Comparison of ENCODE assay signal across 9 cellular contexts in the genomic region with DNA sequence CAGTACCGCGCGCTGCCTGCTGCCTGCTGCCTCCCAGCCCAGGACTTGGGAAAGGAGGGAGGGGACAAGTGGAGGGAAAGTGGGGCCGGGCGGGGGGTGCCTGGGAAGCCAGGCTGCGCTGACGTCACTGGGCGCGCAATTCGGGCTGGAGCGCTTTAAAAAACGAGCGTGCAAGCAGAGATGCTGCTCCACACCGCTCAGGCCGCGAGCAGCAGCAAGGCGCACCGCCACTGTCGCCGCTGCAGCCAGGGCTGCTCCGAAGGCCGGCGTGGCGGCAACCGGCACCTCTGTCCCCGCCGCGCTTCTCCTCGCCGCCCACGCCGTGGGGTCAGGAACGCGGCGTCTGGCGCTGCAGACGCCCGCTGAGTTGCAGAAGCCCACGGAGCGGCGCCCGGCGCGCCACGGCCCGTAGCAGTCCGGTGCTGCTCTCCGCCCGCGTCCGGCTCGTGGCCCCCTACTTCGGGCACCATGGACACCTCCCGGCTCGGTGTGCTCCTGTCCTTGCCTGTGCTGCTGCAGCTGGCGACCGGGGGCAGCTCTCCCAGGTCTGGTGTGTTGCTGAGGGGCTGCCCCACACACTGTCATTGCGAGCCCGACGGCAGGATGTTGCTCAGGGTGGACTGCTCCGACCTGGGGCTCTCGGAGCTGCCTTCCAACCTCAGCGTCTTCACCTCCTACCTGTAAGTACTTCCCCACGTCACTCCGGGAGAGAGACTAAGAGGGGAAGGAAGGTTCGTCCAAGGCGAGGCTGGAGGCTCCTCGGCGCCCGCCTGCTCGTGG. TPM values are rescaled to one million over a fixed set of nuclear protein-coding genes. Genes with fewer than 3 reads are reported as not detected.
DNase-seq lines count a peak whose midpoint lies in the region; ATAC-seq, FAIRE-seq and TF ChIP-seq lines count a peak whose summit lies in the region.
"Had no signal": no experiment of that assay in that cellular context is flagged by ENCODE, and none has a peak within 500 bp of the region (broad histone marks: within the 10 kb centered on the region; RNA-seq: fewer than 3 reads in every experiment).

A gene with protein sequence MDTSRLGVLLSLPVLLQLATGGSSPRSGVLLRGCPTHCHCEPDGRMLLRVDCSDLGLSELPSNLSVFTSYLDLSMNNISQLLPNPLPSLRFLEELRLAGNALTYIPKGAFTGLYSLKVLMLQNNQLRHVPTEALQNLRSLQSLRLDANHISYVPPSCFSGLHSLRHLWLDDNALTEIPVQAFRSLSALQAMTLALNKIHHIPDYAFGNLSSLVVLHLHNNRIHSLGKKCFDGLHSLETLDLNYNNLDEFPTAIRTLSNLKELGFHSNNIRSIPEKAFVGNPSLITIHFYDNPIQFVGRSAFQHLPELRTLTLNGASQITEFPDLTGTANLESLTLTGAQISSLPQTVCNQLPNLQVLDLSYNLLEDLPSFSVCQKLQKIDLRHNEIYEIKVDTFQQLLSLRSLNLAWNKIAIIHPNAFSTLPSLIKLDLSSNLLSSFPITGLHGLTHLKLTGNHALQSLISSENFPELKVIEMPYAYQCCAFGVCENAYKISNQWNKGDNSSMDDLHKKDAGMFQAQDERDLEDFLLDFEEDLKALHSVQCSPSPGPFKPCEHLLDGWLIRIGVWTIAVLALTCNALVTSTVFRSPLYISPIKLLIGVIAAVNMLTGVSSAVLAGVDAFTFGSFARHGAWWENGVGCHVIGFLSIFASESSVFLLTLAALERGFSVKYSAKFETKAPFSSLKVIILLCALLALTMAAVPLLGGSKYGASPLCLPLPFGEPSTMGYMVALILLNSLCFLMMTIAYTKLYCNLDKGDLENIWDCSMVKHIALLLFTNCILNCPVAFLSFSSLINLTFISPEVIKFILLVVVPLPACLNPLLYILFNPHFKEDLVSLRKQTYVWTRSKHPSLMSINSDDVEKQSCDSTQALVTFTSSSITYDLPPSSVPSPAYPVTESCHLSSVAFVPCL (plus strand): TSS at position 186 of the 780 bp plus-strand sequence. CDS start 283 bp downstream, at position 469.

- TF ChIP-seq RAD21 in GM12878 (IDR thresholded peaks at IDR 0.05; ENCODE audit: insufficient read depth, low read depth, low read length): no peak

- SMC1A ChIA-PET in GM12878 (lab: Charles Lee; ENCODE audit: uncharacterized antibody, unreplicated experiment): no interaction called here

- H3K4me2 ChIP-seq in GM12878 (ENCODE audit: control insufficient read depth, insufficient read depth): no peak within 1 kb of the TSS

- H3K4me3 ChIP-seq in GM12878 (no peak within 1 kb of the TSS), iPS-15b (ENCODE audit: low read depth, low read length) (peak within 1 kb of the TSS; percentile 65)

- H3K9ac ChIP-seq in GM12878 (ENCODE audit: control insufficient read depth, insufficient read depth, low read length): no peak within 1 kb of the TSS
- H3K9ac ChIP-seq in iPS-15b (ENCODE audit: low read depth, low read length): no peak within 1 kb of the TSS

- H3K27me3 ChIP-seq in GM12878 (replicated peaks in 1 of 2; ENCODE audit: control insufficient read depth in 2 of 2, insufficient read depth in 2 of 2, low read length in 1 of 2) (peaks cover 10 to 12% of the 10 kb centered on the region in 2 experiments), iPS-15b (ENCODE audit: control insufficient read depth, insufficient read depth, low read length) (peaks cover 66% of the 10 kb centered on the region)

- ATAC-seq in GM18907 (IDR thresholded peaks at IDR 0.05; ENCODE audit: unreplicated experiment): peak; percentile 41
- peak; percentile 60 for ATAC-seq in GM12878
- peak; percentile 77 for ATAC-seq in sciatic nerve

- intact Hi-C loops in GM12878 (cut with micrococcal nuclease; ENCODE audit: unreplicated experiment) (no loop called here), sciatic nerve (cut with DNase I) (no loop called here)

- H3K9me3 ChIP-seq in GM12878 (replicated peaks; ENCODE audit: control insufficient read depth, insufficient read depth, low read length) (peaks cover 4% of the 10 kb centered on the region; the same call in 2 of the 3 replicates), iPS-15b (ENCODE audit: control insufficient read depth, insufficient read depth, low read length) (peaks cover 9% of the 10 kb centered on the region)

- in situ Hi-C loops in ACHN (cut with HindIII; ENCODE audit: low pct_ligation_motif_present, low pct_unique_long_range_greater_than_20kb, low sequenced_read_pairs) (no loop called here), GM12878 (cut with MboI) (no loop called here)

- no peaks in the 10 kb centered on the region for H4K20me1 ChIP-seq in GM12878 (ENCODE audit: control insufficient read depth, insufficient read depth)

- H3K4me1 ChIP-seq in GM12878 (ENCODE audit: control insufficient read depth, insufficient read depth, low read length) (no peaks in the 10 kb centered on the region), iPS-15b (ENCODE audit: control insufficient read depth, insufficient read depth, low read length) (no peaks in the 10 kb centered on the region)

- no peak for TF ChIP-seq CTCF in GM12878 (IDR thresholded peaks at IDR 0.05 in 2 of 3, conservative IDR thresholded peaks at IDR 0.05 in 1 of 3; ENCODE audit: control insufficient read depth in 2 of 3, extremely low read depth in 1 of 3, insufficient read depth in 1 of 3, low read depth in 3 of 3, low read length in 3 of 3)

- BruUV-seq in GM12878 (replicated peaks; lab: Mats Ljungman, UMichigan): no TSS peak

- no peak for TF ChIP-seq POLR2A in GM12878 (IDR thresholded peaks at IDR 0.05; ENCODE audit: low read depth, low read length)

- H2AFZ ChIP-seq in GM12878 (ENCODE audit: control insufficient read depth, low read depth, low read length): no peak within 1 kb of the TSS

- H3K27ac ChIP-seq in GM12878 (ENCODE audit: control insufficient read depth, insufficient read depth): no peak within 1 kb of the TSS
- H3K27ac ChIP-seq: epithelial cell of prostate had no signal

- H3K36me3 ChIP-seq in GM12878 (ENCODE audit: control insufficient read depth in 2 of 2, insufficient read depth in 2 of 2, low read length in 1 of 2) (no peaks in the 10 kb centered on the region), iPS-15b (ENCODE audit: control insufficient read depth, insufficient read depth, low read length) (no peaks in the 10 kb centered on the region)

- WGBS in GM12878 (ENCODE audit: insufficient coverage, insufficient replicate concordance, low lambda C conversion rate, missing lambda C conversion rate): 7% methylated on average over 55 of the region's 71 CpGs

- POLR2A ChIA-PET in GM12878 (lab: Charles Lee): interaction anchor here (0.6 kb wide), 1 partner anchor 1899 kb away, joined by 3 read pairs; no protein-coding TSS in a partner anchor

- no peaks in the 10 kb centered on the region for H3K79me2 ChIP-seq in GM12878 (ENCODE audit: control insufficient read depth, insufficient read depth, low read length)

- CTCF ChIA-PET in GM12878 (lab: Yijun Ruan, JAX): no interaction called here

- FAIRE-seq in GM12878 (lab: Jason Lieb, UNC): no peak

- peak; percentile 8 for DNase-seq in ACHN
- peak; percentile 47 for DNase-seq in NCI-H2227 treated with DMSO at 0.1 percent for 48 hours (lab: John Stamatoyannopoulos, UW)
- DNase-seq in GM12878 (ENCODE audit: low read depth, low spot score): no peak
- peak; percentile 69 for DNase-seq in sciatic nerve (ENCODE audit: low spot score)
- no peak for DNase-seq in NOMO-1 (lab: John Stamatoyannopoulos, UW; ENCODE audit: unreplicated experiment in 2 of 2)
- no peak for DNase-seq in central memory CD4-positive, alpha-beta T cell

- RAD21 ChIA-PET in GM12878 (lab: Charles Lee; ENCODE audit: unreplicated experiment): interaction anchor here (1.1 kb wide), 1 partner anchor 34 kb away, joined by 4 read pairs; no protein-coding TSS in a partner anchor

- no peak for TF ChIP-seq EP300 in GM12878 (IDR thresholded peaks at IDR 0.05; ENCODE audit: borderline replicate concordance in 1 of 2, control insufficient read depth in 1 of 2, low read depth in 2 of 2, low read length in 2 of 2)

TF ChIP-seq in GM12878, 131 proteins besides CTCF, POLR2A, EP300 and RAD21 (continues in another document):
- TF ChIP-seq LARP7 (IDR thresholded peaks at IDR 0.05) (no peak), KLF5 (IDR thresholded peaks at IDR 0.05; ENCODE audit: partially characterized antibody) (no peak), ZSCAN29 (IDR thresholded peaks at IDR 0.05) (no peak)

RNA-seq across cellular contexts. Expression of the gene that starts here (rescaled TPM):
- total RNA-seq in GM12878 (2013; cell fraction: nucleolus; rRNA removed): not detected in 2 replicates
- not detected in 2 replicates for total RNA-seq in GM12878 (2014; rRNA removed)
- total RNA-seq in GM12878 (2014; rRNA removed; fragmentation: Illumina TruSeq; extraction: Trizol): not detected in 2 replicates
- 0.13 TPM in 1 of 2 replicates, not detected in the other for total RNA-seq in GM12878 (2021)
- polyA plus RNA-seq in GM12878 (2011; ENCODE audit: low read depth): not detected
- 2.1 and 2.6 TPM in 2 replicates for polyA plus RNA-seq in GM12878 (2011; rRNA removed)
- polyA plus RNA-seq in GM12878 (2011; cell fraction: cytosol; rRNA removed): 1.6 and 2.1 TPM in 2 replicates
- 5.0 and 5.3 TPM in 2 replicates for polyA plus RNA-seq in GM12878 (2011; cell fraction: nucleus; rRNA removed)
- not detected in 2 replicates for polyA plus RNA-seq in GM12878 (2012)
- polyA plus RNA-seq in GM12878 (2014; fragmentation: Illumina TruSeq; extraction: Trizol): not detected in 2 replicates
- not detected for polyA plus RNA-seq in GM12878 (2014; fragmentation: Nextera tagmentation; extraction: Ambion mirVana)
- polyA plus RNA-seq in GM12878 (2014; rRNA removed): not detected in 2 replicates
- polyA plus RNA-seq in GM12878 (2016; fragmentation: Nextera tagmentation; extraction: Ambion mirVana): not detected
- polyA minus RNA-seq in GM12878 (2011; rRNA and poly(A)+ RNA removed): 1.9 and 2.6 TPM in 2 replicates
- 0.80 and 1.1 TPM in 2 replicates for polyA minus RNA-seq in GM12878 (2011; cell fraction: cytosol; rRNA and poly(A)+ RNA removed)
- polyA minus RNA-seq in GM12878 (2011; cell fraction: nucleus; rRNA and poly(A)+ RNA removed): 1.3 and 2.0 TPM in 2 replicates
- total RNA-seq in sciatic nerve: 2.3 TPM

Comparison
In these comparisons a context has a peak if more than half of its experiments do, and no peak if none do; other contexts are left out.
1. DNase-seq: peak in ACHN (single experiment), NCI-H2227 treated with DMSO at 0.1 percent for 48 hours (single experiment) and sciatic nerve (single experiment); none in GM12878 (single experiment), NOMO-1 (0 of 2) and central memory CD4-positive, alpha-beta T cell (single experiment).
2. Peak in every context shown above with its lines, with median percentiles within 50 percentile points of each other: ATAC-seq.